In the genomic region with DNA sequence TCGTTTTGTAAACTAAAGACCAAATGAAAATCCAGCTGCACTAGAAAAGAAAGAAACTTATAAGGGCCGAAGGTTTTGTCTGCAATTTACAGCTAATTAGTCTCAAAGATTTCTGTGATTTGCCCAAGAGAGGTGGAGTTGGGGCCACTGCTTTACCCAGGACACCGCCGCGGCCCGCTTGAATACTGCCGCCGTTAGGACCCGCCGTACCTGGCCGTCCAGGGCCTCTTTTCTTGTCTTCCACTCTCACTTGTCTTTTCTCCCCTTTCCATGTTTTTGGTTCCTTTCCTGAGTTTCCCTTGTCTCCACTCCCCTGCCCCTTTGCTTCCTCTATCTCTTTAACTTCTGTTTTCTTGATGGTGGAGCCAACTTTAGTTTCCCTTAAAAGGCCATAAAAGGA, we compare ENCODE assay signal across 1 cellular context.
TF ChIP-seq lines count a peak whose summit lies in the region.

No MANE protein-coding gene starts in this region.

TF ChIP-seq in K562, 482 proteins besides CTCF, POLR2A, EP300 and RAD21 (continued from another document):
- TF ChIP-seq, protein P1, sequence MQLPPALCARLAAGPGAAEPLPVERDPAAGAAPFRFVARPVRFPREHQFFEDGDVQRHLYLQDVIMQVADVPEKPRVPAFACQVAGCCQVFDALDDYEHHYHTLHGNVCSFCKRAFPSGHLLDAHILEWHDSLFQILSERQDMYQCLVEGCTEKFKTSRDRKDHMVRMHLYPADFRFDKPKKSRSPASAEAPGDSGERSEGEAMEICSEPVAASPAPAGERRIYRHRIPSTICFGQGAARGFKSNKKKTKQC (CRISPR knock-in tag; IDR thresholded peaks at IDR 0.05) = no peak
- TF ChIP-seq FOXK2 (conservative IDR thresholded peaks at IDR 0.05 in 1 of 2, IDR thresholded peaks at IDR 0.05 in 1 of 2; ENCODE audit: low read depth in 2 of 2) = no peak
- no peak for TF ChIP-seq CC2D1A (IDR thresholded peaks at IDR 0.05)
